11 cellular contexts compared by ENCODE assay signal in genomic region chr22:20084547-20085413, GRCh38. TPM values are rescaled to one million over a fixed set of nuclear protein-coding genes. Genes with fewer than 3 reads are reported as not detected.
A peak's percentile ranks its signal among the peaks of the same experiment; 100 is the strongest.
DNase-seq lines count a peak whose midpoint lies in the region; ATAC-seq, FAIRE-seq and TF ChIP-seq lines count a peak whose summit lies in the region.
"Had no signal": no experiment of that assay in that cellular context is flagged by ENCODE, and none has a peak within 500 bp of the region (broad histone marks: within the 10 kb centered on the region; RNA-seq: fewer than 3 reads in every experiment).

No MANE protein-coding gene starts in this region.

- H3K9me3 ChIP-seq in keratinocyte (ENCODE audit: control insufficient read depth, low read depth, low read length): no peaks in the 10 kb centered on the region
- H3K9me3 ChIP-seq: left lung, thoracic aorta had no signal

- H2AFZ ChIP-seq in keratinocyte (ENCODE audit: control insufficient read depth, low read length): no peak overlapping the region

- H3K4me2 ChIP-seq in keratinocyte (ENCODE audit: control insufficient read depth, extremely low read depth, insufficient read depth, low read depth, low read length): no peak overlapping the region

- no peak overlapping the region for H3K4me3 ChIP-seq in GM12875 (ENCODE audit: low read depth, low read length)
- no peak overlapping the region for H3K4me3 ChIP-seq in WI38 (ENCODE audit: low read depth, low read length)
- H3K4me3 ChIP-seq in keratinocyte (ENCODE audit: control insufficient read depth in 2 of 3, extremely low read depth in 1 of 3, insufficient read depth in 2 of 3, low read depth in 1 of 3, low read length in 3 of 3): no peak overlapping the region
- H3K4me3 ChIP-seq: left lung, thoracic aorta had no signal

- peaks cover 31 to 44% of the 10 kb centered on the region in 2 experiments for H3K36me3 ChIP-seq in keratinocyte (ENCODE audit: control insufficient read depth in 2 of 2, extremely low read depth in 1 of 2, insufficient read depth in 2 of 2, low read length in 2 of 2)

- H3K9ac ChIP-seq in keratinocyte (ENCODE audit: control insufficient read depth, extremely low read depth, insufficient read depth, low read length): no peak overlapping the region

- FAIRE-seq in keratinocyte (lab: Jason Lieb, UNC): no peak
- FAIRE-seq: TTC549 had no signal

- peaks cover 14% of the 10 kb centered on the region for H4K20me1 ChIP-seq in keratinocyte (ENCODE audit: control insufficient read depth, extremely low read depth, insufficient read depth, low read length)

- H3K27ac ChIP-seq in keratinocyte (ENCODE audit: control insufficient read depth, insufficient read depth, low read length): no peak overlapping the region
- H3K27ac ChIP-seq: left lung, thoracic aorta had no signal

- H3K4me1 ChIP-seq in keratinocyte (ENCODE audit: control insufficient read depth, extremely low read depth, insufficient read depth, low read length): peaks cover 16% of the 10 kb centered on the region

- no peaks in the 10 kb centered on the region for H3K27me3 ChIP-seq in keratinocyte (ENCODE audit: control insufficient read depth, extremely low read depth, insufficient read depth, low read length)
- H3K27me3 ChIP-seq: left lung had no signal

- H3K9me1 ChIP-seq in keratinocyte (ENCODE audit: control insufficient read depth, extremely low read depth, insufficient read depth, low read length): peaks cover 5% of the 10 kb centered on the region

- TF ChIP-seq CTCF in GM12875 (IDR thresholded peaks at IDR 0.05; ENCODE audit: borderline replicate concordance, insufficient read depth, low read depth, low read length) (peak; percentile 59; the same call in 1 of the 2 replicates), WI38 (IDR thresholded peaks at IDR 0.05; ENCODE audit: low read depth, low read length) (peak; percentile 32), keratinocyte (optimal IDR thresholded peaks at IDR 0.05 in 1 of 3, IDR thresholded peaks at IDR 0.05 in 1 of 3, conservative IDR thresholded peaks at IDR 0.05 in 1 of 3; ENCODE audit: extremely low read depth in 1 of 3, insufficient read depth in 2 of 3, low read length in 3 of 3) (peak in 2 of 3 experiments; percentile 35 to 61)

- DNase-seq in AML-193 (lab: John Stamatoyannopoulos, UW): peak; percentile 9 to 11
- DNase-seq in keratinocyte (ENCODE audit: low read depth, low spot score): no peak
- DNase-seq in SW480 (ENCODE audit: low spot score): no peak
- DNase-seq in NCI-H2081 (lab: John Stamatoyannopoulos, UW): no peak
- DNase-seq in NK-92 treated with Interleukin-12 subunit alpha and Interleukin-12 subunit beta, amount 100 ng/mL, for 24 hours (lab: John Stamatoyannopoulos, UW): no peak

- dilution Hi-C loops in keratinocyte (cut with MboI; ENCODE audit: extremely low pct_ligation_motif_present, low sequenced_read_pairs): no loop called here

- peaks cover 69% of the 10 kb centered on the region for H3K79me2 ChIP-seq in keratinocyte (ENCODE audit: control insufficient read depth, insufficient read depth, low read length)

- no peak for ATAC-seq in GM21526 (IDR thresholded peaks at IDR 0.05; ENCODE audit: low FRiP score, unreplicated experiment)
- ATAC-seq: left lung had no signal

RNA-seq across cellular contexts. Expression of gene DGCR8, which starts 4.7 kb away (rescaled TPM):
- 14.3 to 24.3 TPM (median 17.2 TPM) in 3 replicates for polyA plus RNA-seq in keratinocyte
- polyA plus RNA-seq in keratinocyte (2011; ENCODE audit: low read depth): 13.5 TPM
- 11.2 and 13.8 TPM in 2 replicates for polyA plus RNA-seq in keratinocyte (2011; cell fraction: cytosol; rRNA removed)
- polyA plus RNA-seq in keratinocyte (2011; cell fraction: nucleus; rRNA removed): 61.4 and 73.1 TPM in 2 replicates
- 14.1 and 20.0 TPM in 2 replicates for polyA plus RNA-seq in keratinocyte (2012; ENCODE audit: low replicate concordance)
- 15.3 to 41.9 TPM (median 20.6 TPM) in 3 replicates for polyA minus RNA-seq in keratinocyte
- polyA minus RNA-seq in keratinocyte (2011; cell fraction: cytosol; rRNA and poly(A)+ RNA removed): 11.7 TPM
- 21.3 and 26.5 TPM in 2 replicates for polyA minus RNA-seq in keratinocyte (2011; cell fraction: nucleus; rRNA and poly(A)+ RNA removed)

RNA-seq across cellular contexts. Expression of gene RANBP1, which starts 31.1 kb away (rescaled TPM):
- polyA plus RNA-seq in keratinocyte: 141 to 278 TPM (median 193 TPM) in 3 replicates
- polyA plus RNA-seq in keratinocyte (2011; ENCODE audit: low read depth): 44.3 TPM
- polyA plus RNA-seq in keratinocyte (2011; cell fraction: cytosol; rRNA removed): 251 and 309 TPM in 2 replicates
- polyA plus RNA-seq in keratinocyte (2011; cell fraction: nucleus; rRNA removed): 131 and 136 TPM in 2 replicates
- 80.4 and 206 TPM in 2 replicates for polyA plus RNA-seq in keratinocyte (2012; ENCODE audit: low replicate concordance)
- polyA minus RNA-seq in keratinocyte: 91.3 to 166 TPM (median 155 TPM) in 3 replicates
- polyA minus RNA-seq in keratinocyte (2011; cell fraction: cytosol; rRNA and poly(A)+ RNA removed): 158 TPM
- polyA minus RNA-seq in keratinocyte (2011; cell fraction: nucleus; rRNA and poly(A)+ RNA removed): 27.4 and 32.5 TPM in 2 replicates

RNA-seq across cellular contexts. Expression of gene TRMT2A, which starts 32.2 kb away (rescaled TPM):
- 18.3 to 53.7 TPM (median 20.6 TPM) in 3 replicates for polyA plus RNA-seq in keratinocyte
- 5.6 TPM for polyA plus RNA-seq in keratinocyte (2011; ENCODE audit: low read depth)
- 9.5 and 16.8 TPM in 2 replicates for polyA plus RNA-seq in keratinocyte (2011; cell fraction: cytosol; rRNA removed)
- polyA plus RNA-seq in keratinocyte (2011; cell fraction: nucleus; rRNA removed): 94.5 and 118 TPM in 2 replicates
- polyA plus RNA-seq in keratinocyte (2012; ENCODE audit: low replicate concordance): 25.8 and 30.1 TPM in 2 replicates
- 23.0 to 59.2 TPM (median 34.2 TPM) in 3 replicates for polyA minus RNA-seq in keratinocyte
- polyA minus RNA-seq in keratinocyte (2011; cell fraction: cytosol; rRNA and poly(A)+ RNA removed): 46.4 TPM
- polyA minus RNA-seq in keratinocyte (2011; cell fraction: nucleus; rRNA and poly(A)+ RNA removed): 28.0 and 35.1 TPM in 2 replicates

RNA-seq across cellular contexts. Expression of gene ZDHHC8, which starts 46.8 kb away (rescaled TPM):
- 16.0 to 44.5 TPM (median 25.4 TPM) in 3 replicates for polyA plus RNA-seq in keratinocyte
- 3.4 TPM for polyA plus RNA-seq in keratinocyte (2011; ENCODE audit: low read depth)
- 16.7 and 34.6 TPM in 2 replicates for polyA plus RNA-seq in keratinocyte (2011; cell fraction: cytosol; rRNA removed)
- 170 and 225 TPM in 2 replicates for polyA plus RNA-seq in keratinocyte (2011; cell fraction: nucleus; rRNA removed)
- 17.3 and 50.3 TPM in 2 replicates for polyA plus RNA-seq in keratinocyte (2012; ENCODE audit: low replicate concordance)
- polyA minus RNA-seq in keratinocyte: 23.9 to 130 TPM (median 28.7 TPM) in 3 replicates
- polyA minus RNA-seq in keratinocyte (2011; cell fraction: cytosol; rRNA and poly(A)+ RNA removed): 26.3 TPM
- polyA minus RNA-seq in keratinocyte (2011; cell fraction: nucleus; rRNA and poly(A)+ RNA removed): 28.4 and 56.4 TPM in 2 replicates

Comparison
In these comparisons a context has a peak if more than half of its experiments do, and no peak if none do; other contexts are left out.
1. DNase-seq: peak in AML-193 (2 of 2); none in keratinocyte (single experiment), SW480 (single experiment), NCI-H2081 (0 of 2) and NK-92 treated with Interleukin-12 subunit alpha and Interleukin-12 subunit beta, amount 100 ng/mL, for 24 hours (single experiment).
2. Peak in every context shown above with its lines, with median percentiles within 50 percentile points of each other: CTCF ChIP-seq.